ENCODE assay signal across 8 cellular contexts in the genomic region with DNA sequence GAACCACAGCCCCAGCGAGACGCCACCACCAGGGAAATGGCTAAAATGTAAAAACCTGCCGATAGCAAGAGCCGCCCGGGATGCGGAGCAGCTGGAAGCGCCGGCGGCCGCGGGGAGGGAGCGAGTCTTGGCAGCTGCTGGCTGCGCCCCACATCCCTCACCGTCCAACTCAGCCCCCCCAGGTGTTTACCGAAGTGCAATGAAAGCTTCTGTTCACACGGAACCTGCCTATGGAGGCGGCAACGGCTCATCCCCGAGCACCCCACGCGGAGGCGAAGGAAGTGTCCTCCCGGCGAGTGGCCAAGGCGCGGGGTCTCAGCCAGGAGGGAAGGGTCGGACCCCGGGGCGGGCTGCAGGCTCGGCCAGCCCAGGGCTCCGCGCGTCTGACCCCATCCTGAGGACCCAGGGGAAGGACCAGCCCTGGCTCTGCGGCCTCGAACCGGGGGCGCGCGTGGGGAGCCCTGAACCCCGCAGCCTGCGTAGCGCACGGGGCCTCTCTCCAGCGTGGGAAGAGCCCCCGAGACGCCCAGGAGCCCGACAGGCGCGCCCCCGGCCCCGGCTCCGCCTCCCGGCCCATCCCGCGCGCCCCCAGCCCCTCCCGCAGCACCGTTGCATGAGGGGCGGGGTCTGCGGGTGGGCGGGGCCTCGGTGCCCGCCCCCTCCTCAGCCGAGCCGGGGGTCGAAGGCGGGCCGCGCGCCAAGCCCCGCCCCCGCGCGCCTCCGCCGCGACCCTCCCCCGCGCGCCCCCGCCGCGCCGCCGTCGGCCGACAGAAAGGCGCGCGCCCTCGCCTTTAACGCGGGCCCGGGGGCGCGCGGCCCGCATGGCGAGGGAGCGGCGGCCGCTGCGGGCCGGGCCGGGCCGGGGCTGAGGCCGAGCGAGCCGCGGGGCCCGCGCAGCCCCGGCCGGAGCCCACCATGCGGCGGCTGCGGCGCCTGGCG. TPM values are rescaled to one million over a fixed set of nuclear protein-coding genes. Genes with fewer than 3 reads are reported as not detected.
DNase-seq lines count a peak whose midpoint lies in the region; ATAC-seq and TF ChIP-seq lines count a peak whose summit lies in the region.

A gene (plus strand): TSS at position 822 of the 939 bp plus-strand sequence. CDS start 94 bp downstream, at position 916.

- no peak for TF ChIP-seq CTCF in GM13977 (IDR thresholded peaks at IDR 0.05; ENCODE audit: extremely low read depth, insufficient read depth, missing control alignments)
- no peak for TF ChIP-seq CTCF in right lobe of liver (IDR thresholded peaks at IDR 0.05)
- TF ChIP-seq CTCF in upper lobe of right lung (IDR thresholded peaks at IDR 0.05), result no peak

- H3K9me3 ChIP-seq in right lobe of liver (no peaks in the 10 kb centered on the region), upper lobe of right lung (no peaks in the 10 kb centered on the region)

- H3K36me3 ChIP-seq in right lobe of liver (no peaks in the 10 kb centered on the region), upper lobe of right lung (no peaks in the 10 kb centered on the region)

- peak within 1 kb of the TSS; percentile 42 to 50 (median 44) for H3K4me3 ChIP-seq in right lobe of liver
- peak within 1 kb of the TSS; percentile 44 for H3K4me3 ChIP-seq in upper lobe of right lung

- TF ChIP-seq POLR2A in right lobe of liver (IDR thresholded peaks at IDR 0.05), result no peak

- H3K27me3 ChIP-seq in right lobe of liver (no peaks in the 10 kb centered on the region), upper lobe of right lung (peaks cover 8% of the 10 kb centered on the region)

- intact Hi-C loops in right lobe of liver (cut with DNase I) (no loop called here), upper lobe of right lung (cut with DNase I) (no loop called here)

- WGBS in right lobe of liver (ENCODE audit: insufficient coverage, low coverage, low lambda C conversion rate, missing lambda C conversion rate), result 34% methylated on average over 20 of the region's 119 CpGs

- H3K27ac ChIP-seq in caudate nucleus (ENCODE audit: low read depth, low read length) (peak within 1 kb of the TSS; percentile 18), right lobe of liver (peak within 1 kb of the TSS in 2 of 3 donors; percentile 3 to 29), upper lobe of right lung (peak within 1 kb of the TSS; percentile 70)

- peaks cover 0 to 12% (median 2%) of the 10 kb centered on the region in 4 donors for H3K4me1 ChIP-seq in right lobe of liver
- H3K4me1 ChIP-seq in upper lobe of right lung, result peaks cover 28% of the 10 kb centered on the region

- in situ Hi-C loops in GM13977 (cut with MboI; ENCODE audit: low pct_unique_long_range_greater_than_20kb, low sequenced_read_pairs, unreplicated experiment), result no loop called here

- DNase-seq in GM13977 (ENCODE audit: low spot score), result peak; percentile 80
- DNase-seq in NCI-H2196 treated with DMSO at 0.1 percent for 48 hours (lab: John Stamatoyannopoulos, UW; ENCODE audit: unreplicated experiment), result peak; percentile 13
- peak in 6 of 61 donors; percentile 20 to 70 (median 36) for DNase-seq in caudate nucleus (lab: John Stamatoyannopoulos, UW)
- DNase-seq in right lobe of liver, result peak in 1 of 3 donors; percentile 60
- no peak for DNase-seq in upper lobe of right lung
- DNase-seq in globus pallidus (ENCODE audit: low spot score), result no peak
- DNase-seq in effector CD4-positive, alpha-beta T cell, result no peak

- ATAC-seq in right lobe of liver (peak in 3 of 4 donors; percentile 5 to 7 (median 6)), upper lobe of right lung (peak; percentile 16), HG02981 (IDR thresholded peaks at IDR 0.05; ENCODE audit: unreplicated experiment) (no peak)

RNA-seq across cellular contexts. Expression of the gene that starts here (rescaled TPM):
- total RNA-seq in right lobe of liver (1 to 10 TPM; 1.4 to 7.7 (median 5.1) TPM), upper lobe of right lung (17.7 TPM)

Comparison
In these comparisons a context has a peak if more than half of its experiments do, and no peak if none do; other contexts are left out.
1. DNase-seq: peak in GM13977 (single experiment) and NCI-H2196 treated with DMSO at 0.1 percent for 48 hours (single experiment); none in upper lobe of right lung (single experiment), globus pallidus (single experiment) and effector CD4-positive, alpha-beta T cell (single experiment).
2. H3K27ac ChIP-seq: peak in every context shown above with its lines; median percentile 70 in upper lobe of right lung; 18 in caudate nucleus; 16 in right lobe of liver.